ENCODE assay signal across 1 cellular context in the genomic region with DNA sequence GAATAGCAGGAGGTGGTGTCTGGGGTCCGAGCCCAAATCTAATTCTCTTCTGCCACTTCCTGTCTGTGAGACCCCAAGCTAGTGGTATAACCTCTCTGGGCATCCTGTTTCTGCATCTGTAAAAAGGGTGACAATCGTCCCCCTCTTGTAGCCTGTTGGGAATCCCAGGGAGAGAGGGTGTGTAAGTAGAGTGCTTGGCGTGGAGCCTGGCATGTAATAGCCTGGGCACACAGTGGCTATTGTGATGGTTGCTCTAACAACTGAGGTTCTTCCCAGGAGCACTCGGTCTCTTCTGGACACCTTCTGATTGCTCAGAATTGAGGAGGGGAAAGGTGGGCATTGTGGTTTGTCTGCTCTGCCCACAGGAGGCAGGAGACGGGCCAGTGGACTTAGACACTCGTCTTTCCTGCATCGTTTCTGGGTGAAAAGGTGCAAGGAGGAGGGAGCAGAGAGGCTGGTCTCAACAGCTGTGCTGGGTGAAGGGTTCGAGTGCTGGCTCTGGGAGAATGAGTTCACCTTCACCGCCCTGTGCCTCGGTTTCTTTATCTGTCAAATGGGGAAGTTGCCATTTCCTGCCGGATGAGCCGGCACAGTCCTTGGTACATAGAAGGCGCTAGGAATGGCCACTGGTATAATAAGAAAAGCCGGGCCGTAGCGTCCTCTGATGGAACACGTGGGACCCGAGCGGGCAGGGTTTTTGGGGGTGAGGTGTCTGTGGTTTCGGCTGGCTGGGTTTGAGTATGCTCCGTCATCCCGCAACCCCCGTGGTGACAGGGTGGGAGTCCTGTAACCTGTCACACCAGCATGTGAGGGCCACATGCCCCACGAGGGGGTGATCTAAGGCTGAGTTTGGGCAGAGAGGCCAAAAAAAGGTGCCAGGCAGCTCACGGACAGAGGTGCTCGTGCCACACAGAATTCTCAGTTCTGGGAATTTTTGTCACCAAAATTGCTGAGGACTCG.
TF ChIP-seq lines count a peak whose summit lies in the region.

No MANE protein-coding gene starts in this region.

TF ChIP-seq in SK-N-SH, 30 proteins besides CTCF, POLR2A, EP300 and RAD21 (continued from another document):
- no peak for TF ChIP-seq RXRA (IDR thresholded peaks at IDR 0.05; ENCODE audit: borderline replicate concordance, low read depth)
- no peak for TF ChIP-seq FOXJ3 (CRISPR knock-in tag; IDR thresholded peaks at IDR 0.05)
- TF ChIP-seq MEF2A (IDR thresholded peaks at IDR 0.05; ENCODE audit: borderline replicate concordance, low read depth) = no peak
- no peak for TF ChIP-seq NRF1 (IDR thresholded peaks at IDR 0.05; ENCODE audit: low read depth, low read length)
- TF ChIP-seq EZH2phosphoT487 (IDR thresholded peaks at IDR 0.05; ENCODE audit: borderline replicate concordance, low read depth) = no peak
- TF ChIP-seq FOSL2 (IDR thresholded peaks at IDR 0.05; ENCODE audit: borderline replicate concordance, low read depth) = no peak
- TF ChIP-seq TAF1 (IDR thresholded peaks at IDR 0.05; ENCODE audit: borderline replicate concordance, low read depth, low read length) = no peak
- TF ChIP-seq TCF12 (IDR thresholded peaks at IDR 0.05) = no peak
